ENCODE assay signal across 9 cellular contexts in the genomic region with DNA sequence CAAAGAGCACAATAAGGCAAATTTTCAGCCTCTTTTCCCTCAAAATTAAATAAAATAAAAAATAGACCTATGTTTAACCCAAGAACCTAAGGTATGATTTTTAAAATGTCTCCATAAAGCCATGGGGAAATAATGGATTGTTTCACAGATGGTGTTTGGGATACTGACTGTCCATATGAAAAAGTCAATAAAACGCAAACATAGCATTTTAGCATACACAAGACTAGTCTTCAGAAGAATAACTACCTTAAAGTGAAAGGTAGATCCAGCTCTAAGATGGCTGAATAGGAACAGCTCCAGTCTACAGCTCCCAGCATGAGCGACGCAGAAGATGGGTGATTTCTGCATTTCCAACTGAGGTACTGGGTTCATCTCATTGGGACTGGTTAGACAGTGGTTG. TPM values are rescaled to one million over a fixed set of nuclear protein-coding genes. Genes with fewer than 3 reads are reported as not detected.
"Had no signal": no experiment of that assay in that cellular context is flagged by ENCODE, and none has a peak within 500 bp of the region (broad histone marks: within the 10 kb centered on the region; RNA-seq: fewer than 3 reads in every experiment).

No MANE protein-coding gene starts in this region.

- DNase-seq: H9, HCEC 1CT, KG1 had no signal

- H3K4me2 ChIP-seq: GM23338 had no signal

- FAIRE-seq: H1, H54 had no signal

- H2AFZ ChIP-seq: GM23338 had no signal

- H3K27ac ChIP-seq: HL-60 had no signal

- ATAC-seq: GM23338 had no signal

- H3K4me3 ChIP-seq: GM23338 had no signal

RNA-seq across cellular contexts. Expression of a gene that starts 16.1 kb away (rescaled TPM):
- total RNA-seq: GM23338, H1, H9, HT1080 had no signal
- polyA plus RNA-seq: GM23338, H1, IgD-negative memory B cell had no signal
